In genomic region chr2:9797681-9798556, GRCh38 we compare ENCODE assay signal across 16 cellular contexts. TPM values are rescaled to one million over a fixed set of nuclear protein-coding genes. Genes with fewer than 3 reads are reported as not detected.
A peak's percentile ranks its signal among the peaks of the same experiment; 100 is the strongest.
DNase-seq lines count a peak whose midpoint lies in the region; ATAC-seq and TF ChIP-seq lines count a peak whose summit lies in the region.
"Had no signal": no experiment of that assay in that cellular context is flagged by ENCODE, and none has a peak within 500 bp of the region (broad histone marks: within the 10 kb centered on the region; RNA-seq: fewer than 3 reads in every experiment).

No MANE protein-coding gene starts in this region.

- H3K4me1 Mint-ChIP-seq in CD4-positive, alpha-beta memory T cell = peaks cover 21 to 48% (median 34%) of the 10 kb centered on the region in 4 donors
- H3K4me1 Mint-ChIP-seq in GM23338 (peaks cover 30% of the 10 kb centered on the region), natural killer cell (peaks cover 36 to 49% of the 10 kb centered on the region in 2 donors)
- peaks cover 17 to 39% of the 10 kb centered on the region in 2 donors for H3K4me1 Mint-ChIP-seq in effector memory CD8-positive, alpha-beta T cell (ENCODE audit: low read depth in 2 of 2)

- H4K20me1 ChIP-seq in GM23338 (replicated peaks; ENCODE audit: insufficient read depth) = no peaks in the 10 kb centered on the region

- H3K9me3 ChIP-seq in CD4-positive, alpha-beta memory T cell (ENCODE audit: control insufficient read depth in 1 of 2, low read length in 2 of 2) = no peaks in the 10 kb centered on the region

- H3K27ac ChIP-seq in CD4-positive, alpha-beta memory T cell (ENCODE audit: low read depth, low read length) = no peak overlapping the region
- H3K27ac ChIP-seq in GM23338 (ENCODE audit: low read depth) = no peak overlapping the region

- H2AFZ ChIP-seq in GM23338 = peak overlapping the region; percentile 38; the same call in 1 of the 2 replicates

- H3K4me2 ChIP-seq in GM23338 = no peak overlapping the region

- H3K4me1 ChIP-seq in CD4-positive, alpha-beta memory T cell (ENCODE audit: insufficient read depth, low read length) = peaks cover 39% of the 10 kb centered on the region
- no peaks in the 10 kb centered on the region for H3K4me1 ChIP-seq in GM23338 (ENCODE audit: insufficient read depth)

- ATAC-seq in GM23338 (no peak), natural killer cell (no peak), HG03432 (IDR thresholded peaks at IDR 0.05; ENCODE audit: unreplicated experiment) (no peak), omental fat pad (ENCODE audit: low FRiP score) (no peak)
- ATAC-seq in effector memory CD8-positive, alpha-beta T cell (replicated peaks) = no peak
- ATAC-seq: CD8-positive, alpha-beta T cell; T-cell had no signal

- H3K4me3 Mint-ChIP-seq in CD4-positive, alpha-beta memory T cell = peak overlapping the region in 1 of 8 donors; percentile 25
- H3K4me3 Mint-ChIP-seq in GM23338 (no peak overlapping the region), natural killer cell (peak overlapping the region; percentile 47)
- H3K4me3 Mint-ChIP-seq in effector memory CD8-positive, alpha-beta T cell = no peak overlapping the region
- H3K4me3 Mint-ChIP-seq: activated T-helper 1 cell treated with anti-CD3 and anti-CD28 coated beads, Interleukin-12 subunit alpha, Interleukin-12 subunit beta, Interleukin-2, Interleukin-4 antibody, amounts not matched to agents 30 ng/mL and 10 ng/mL and 1 ng/mL, durations not matched to agents 14 hours and 24 hours and 36 hours; CD8-positive, alpha-beta T cell had no signal

- no peak overlapping the region for H3K4me3 ChIP-seq in CD4-positive, alpha-beta memory T cell (ENCODE audit: low read length in 2 of 2)
- H3K4me3 ChIP-seq in GM23338 = no peak overlapping the region

- H3K27ac Mint-ChIP-seq in CD4-positive, alpha-beta memory T cell = peak overlapping the region in 6 of 7 donors; percentile 17 to 78 (median 66)
- H3K27ac Mint-ChIP-seq in GM23338 (no peak overlapping the region), natural killer cell (peak overlapping the region in 1 of 2 donors; percentile 89)
- H3K27ac Mint-ChIP-seq in effector memory CD8-positive, alpha-beta T cell = peak overlapping the region; percentile 28 to 81
- H3K27ac Mint-ChIP-seq: activated T-helper 1 cell treated with anti-CD3 and anti-CD28 coated beads, Interleukin-12 subunit alpha, Interleukin-12 subunit beta, Interleukin-2, Interleukin-4 antibody, amounts not matched to agents 30 ng/mL and 10 ng/mL and 1 ng/mL, durations not matched to agents 14 hours and 24 hours and 36 hours; CD8-positive, alpha-beta T cell had no signal

- H3F3A ChIP-seq in GM23338 (replicated peaks; ENCODE audit: low read depth) = no peaks in the 10 kb centered on the region

- TF ChIP-seq CTCF in GM23338 (conservative IDR thresholded peaks at IDR 0.05; ENCODE audit: low read depth in 2 of 2) (no peak), natural killer cell (IDR thresholded peaks at IDR 0.05) (no peak), omental fat pad (IDR thresholded peaks at IDR 0.05) (no peak)

- H3K9me2 ChIP-seq in GM23338 (ENCODE audit: insufficient read depth) = no peaks in the 10 kb centered on the region

- POLR2A ChIA-PET in CD4-positive, alpha-beta memory T cell (lab: Charles Lee; ENCODE audit: partially characterized antibody) = interaction anchor here (1.1 to 1.4 kb wide), 2 partner anchors 18 to 27 kb away, joined by 3 to 5 read pairs; no protein-coding TSS in a partner anchor

- no peaks in the 10 kb centered on the region for H3K36me3 ChIP-seq in CD4-positive, alpha-beta memory T cell (ENCODE audit: insufficient read depth, low read length)
- H3K36me3 ChIP-seq in GM23338 (ENCODE audit: insufficient read depth) = no peaks in the 10 kb centered on the region

- H3K36me3 Mint-ChIP-seq in CD4-positive, alpha-beta memory T cell = no peaks in the 10 kb centered on the region
- H3K36me3 Mint-ChIP-seq in GM23338 (ENCODE audit: low read depth) (no peaks in the 10 kb centered on the region), natural killer cell (no peaks in the 10 kb centered on the region)
- peaks cover 13% of the 10 kb centered on the region for H3K36me3 Mint-ChIP-seq in effector memory CD8-positive, alpha-beta T cell (ENCODE audit: insufficient read depth)
- H3K36me3 Mint-ChIP-seq: CD8-positive, alpha-beta T cell; T-cell had no signal

- DNase-seq in CD4-positive, alpha-beta memory T cell = no peak
- no peak for DNase-seq in GM23338 (ENCODE audit: low spot score)
- no peak for DNase-seq in effector memory CD8-positive, alpha-beta T cell
- no peak for DNase-seq in natural killer cell
- no peak for DNase-seq in GF-D8 (lab: John Stamatoyannopoulos, UW)
- DNase-seq in omental fat pad (ENCODE audit: low spot score) = no peak
- DNase-seq: activated CD4-positive, alpha-beta T cell treated with anti-CD3 and anti-CD28 coated beads for 48 hours; anterior cingulate cortex; CD8-positive, alpha-beta T cell; NCI-H1048; NCI-H226; OCI-M1; stimulated activated CD4-positive, alpha-beta T cell treated with anti-CD3 and anti-CD28 coated beads, Interleukin-2, amount 100 ng/mL, for 24 hours; T-cell had no signal

- no peaks in the 10 kb centered on the region for H3K9me3 Mint-ChIP-seq in CD4-positive, alpha-beta memory T cell
- H3K9me3 Mint-ChIP-seq in GM23338 (no peaks in the 10 kb centered on the region), natural killer cell (no peaks in the 10 kb centered on the region)
- H3K9me3 Mint-ChIP-seq in effector memory CD8-positive, alpha-beta T cell = no peaks in the 10 kb centered on the region
- H3K9me3 Mint-ChIP-seq: CD8-positive, alpha-beta T cell; T-cell had no signal

- intact Hi-C loops in CD4-positive, alpha-beta memory T cell (cut with micrococcal nuclease) = loop anchor here (5.0 kb wide), 1 partner anchor 591 kb away; the partner anchor contains the start of gene ASAP2
- intact Hi-C loops in natural killer cell (cut with micrococcal nuclease) = no loop called here

- no peaks in the 10 kb centered on the region for H3K27me3 Mint-ChIP-seq in CD4-positive, alpha-beta memory T cell
- H3K27me3 Mint-ChIP-seq in GM23338 (ENCODE audit: insufficient read depth, low read depth, poor library complexity) (peaks cover 8% of the 10 kb centered on the region), natural killer cell (ENCODE audit: low read depth in 2 of 2) (peaks cover 0 to 2% of the 10 kb centered on the region in 2 donors)
- H3K27me3 Mint-ChIP-seq in effector memory CD8-positive, alpha-beta T cell = no peaks in the 10 kb centered on the region

- CTCF ChIA-PET in CD4-positive, alpha-beta memory T cell (lab: Charles Lee; ENCODE audit: partially characterized antibody) = interaction anchor here (1.0 to 9.9 kb wide), 3 partner anchors 9 to 209 kb away, joined by 3 to 91 read pairs (median 3); no protein-coding TSS in a partner anchor

- H3K79me2 ChIP-seq in GM23338 (replicated peaks; ENCODE audit: insufficient read depth) = no peaks in the 10 kb centered on the region

- H3K27me3 ChIP-seq in CD4-positive, alpha-beta memory T cell (ENCODE audit: insufficient read depth, low read length) = no peaks in the 10 kb centered on the region
- no peaks in the 10 kb centered on the region for H3K27me3 ChIP-seq in GM23338 (ENCODE audit: insufficient read depth)

TF ChIP-seq in GM23338, 12 proteins besides CTCF, POLR2A, EP300 and RAD21 (continues in another document):
- no peak for TF ChIP-seq ETS1 (IDR thresholded peaks at IDR 0.05)
- TF ChIP-seq POLR2AphosphoS5 (IDR thresholded peaks at IDR 0.05; ENCODE audit: low read depth) = no peak

RNA-seq across cellular contexts. Expression of gene TAF1B, which starts 45.4 kb away (rescaled TPM):
- 10 to 100 TPM; 23.5 to 23.9 TPM for total RNA-seq in CD4-positive, alpha-beta memory T cell
- 10 to 100 TPM in 1 of 2 donors, 1 to 10 TPM in 1; 4.1 to 12.2 TPM for polyA plus RNA-seq in CD4-positive, alpha-beta memory T cell
- total RNA-seq in GM23338 (2014; rRNA removed; shearing (Covaris generic)) = 17.1 and 28.9 TPM in 2 replicates
- 22.2 and 24.6 TPM in 2 replicates for polyA plus RNA-seq in GM23338 (2016; fragmentation: Nextera tagmentation; extraction: Ambion mirVana)
- total RNA-seq in natural killer cell = 10 to 100 TPM; 24.8 to 40.8 (median 26.8) TPM
- 10 to 100 TPM; 16.1 to 21.1 (median 19.1) TPM for total RNA-seq in omental fat pad
